Comparison of ENCODE assay signal across 29 cellular contexts in genomic region chr16:63171545-63171944, GRCh38.
"Had no signal": no experiment of that assay in that cellular context is flagged by ENCODE, and none has a peak within 500 bp of the region (broad histone marks: within the 10 kb centered on the region; RNA-seq: fewer than 3 reads in every experiment).

No MANE protein-coding gene starts in this region.

- H3K9me3 Mint-ChIP-seq: nephron, neural progenitor cell had no signal

- H3K79me2 ChIP-seq: parathyroid adenoma had no signal

- FAIRE-seq: urothelium cell line had no signal

- ATAC-seq: natural killer cell; psoas muscle; right cardiac atrium; sciatic nerve; stimulated activated effector memory CD8-positive, alpha-beta T cell treated with anti-CD3 and anti-CD28 coated beads, Interleukin-12 subunit alpha, Interleukin-12 subunit beta, amount 100 ng/mL, for 72 hours; stimulated activated naive B cell treated with anti-CD40 and anti-IgM and Interleukin-4, amounts not matched to agents 10 μg/mL and 1 μg/mL and 100 μg/mL, for 72 hours had no signal

- H3K4me3 ChIP-seq: neural progenitor cell, ovary, psoas muscle, skin epidermis, smooth muscle cell, spleen, stomach, thoracic aorta, thyroid gland, tibial nerve, upper lobe of left lung, vagina had no signal

- H2AFZ ChIP-seq: neural progenitor cell, parathyroid adenoma had no signal

- H3K4me2 ChIP-seq: neural progenitor cell, smooth muscle cell had no signal

- H3K27me3 Mint-ChIP-seq: progenitor cell of endocrine pancreas; stimulated activated naive B cell treated with anti-CD40 and anti-IgM and Interleukin-4, amounts not matched to agents 10 μg/mL and 1 μg/mL and 100 μg/mL, for 72 hours; stimulated activated naive CD8-positive, alpha-beta T cell treated with anti-CD3 and anti-CD28 coated beads, Interleukin-15, Interleukin-2, amounts not matched to agents 100 ng/mL and 50 ng/mL, for 24 hours had no signal

- H3K27ac Mint-ChIP-seq: natural killer cell; nephron; neural progenitor cell; progenitor cell of endocrine pancreas; stimulated activated effector memory CD8-positive, alpha-beta T cell treated with anti-CD3 and anti-CD28 coated beads, Interleukin-12 subunit alpha, Interleukin-12 subunit beta, amount 100 ng/mL, for 72 hours; stimulated activated naive B cell treated with anti-CD40 and anti-IgM and Interleukin-4, amounts not matched to agents 10 μg/mL and 1 μg/mL and 100 μg/mL, for 72 hours; stimulated activated naive CD8-positive, alpha-beta T cell treated with anti-CD3 and anti-CD28 coated beads, Interleukin-15, Interleukin-2, amounts not matched to agents 100 ng/mL and 50 ng/mL, for 24 hours had no signal

- H3K36me3 ChIP-seq: neural progenitor cell, ovary, spleen, stomach, thoracic aorta, thyroid gland, tibial nerve, upper lobe of left lung, vagina had no signal

- H3K4me1 Mint-ChIP-seq: natural killer cell; stimulated activated effector memory CD8-positive, alpha-beta T cell treated with anti-CD3 and anti-CD28 coated beads, Interleukin-12 subunit alpha, Interleukin-12 subunit beta, amount 100 ng/mL, for 72 hours; stimulated activated naive B cell treated with anti-CD40 and anti-IgM and Interleukin-4, amounts not matched to agents 10 μg/mL and 1 μg/mL and 100 μg/mL, for 72 hours had no signal

- H3K9me3 ChIP-seq: ovary, psoas muscle, stomach, thoracic aorta, thyroid gland, tibial nerve, upper lobe of left lung, vagina had no signal

- DNase-seq: natural killer cell; occipital lobe; ovary; posterior cingulate gyrus; psoas muscle; right cardiac atrium; spleen; stimulated activated CD4-positive, alpha-beta T cell treated with anti-CD3 and anti-CD28 coated beads, Interleukin-12 subunit alpha, Interleukin-12 subunit beta, amount 100 ng/mL, for 4 hours; stimulated activated CD4-positive, alpha-beta T cell treated with anti-CD3 and anti-CD28 coated beads, Interleukin-1b, Interleukin-23, amount 100 ng/mL, for 48 hours; stimulated activated CD4-positive, alpha-beta T cell treated with anti-CD3 and anti-CD28 coated beads, Interleukin-4, amount 100 ng/mL, for 1 hour; stimulated activated naive B cell treated with anti-CD40 and anti-IgM and Interleukin-4, amounts not matched to agents 10 μg/mL and 1 μg/mL and 100 μg/mL, for 72 hours; stimulated activated naive CD4-positive, alpha-beta T cell treated with Interleukin-2 at 50 U/mL for 16 hours; stomach; thyroid gland; trophoblast cell had no signal

- H3K27ac ChIP-seq: neural progenitor cell, ovary, parathyroid adenoma, psoas muscle, skin epidermis, spleen, stomach, thoracic aorta, thyroid gland, tibial nerve, upper lobe of left lung, vagina had no signal

- H3K4me3 Mint-ChIP-seq: natural killer cell; nephron; neural progenitor cell; stimulated activated effector memory CD8-positive, alpha-beta T cell treated with anti-CD3 and anti-CD28 coated beads, Interleukin-12 subunit alpha, Interleukin-12 subunit beta, amount 100 ng/mL, for 72 hours; stimulated activated naive B cell treated with anti-CD40 and anti-IgM and Interleukin-4, amounts not matched to agents 10 μg/mL and 1 μg/mL and 100 μg/mL, for 72 hours; stimulated activated naive CD8-positive, alpha-beta T cell treated with anti-CD3 and anti-CD28 coated beads, Interleukin-15, Interleukin-2, amounts not matched to agents 100 ng/mL and 50 ng/mL, for 24 hours had no signal

- H3K4me1 ChIP-seq: neural progenitor cell, parathyroid adenoma, psoas muscle, spleen, stomach, thyroid gland, tibial nerve, upper lobe of left lung, vagina had no signal

- H3K9ac ChIP-seq: neural progenitor cell, parathyroid adenoma had no signal

- H3K27me3 ChIP-seq: neural progenitor cell, ovary, spleen, stomach, thyroid gland, tibial nerve, upper lobe of left lung, vagina had no signal

- H3K36me3 Mint-ChIP-seq: natural killer cell; neural progenitor cell; stimulated activated effector memory CD8-positive, alpha-beta T cell treated with anti-CD3 and anti-CD28 coated beads, Interleukin-12 subunit alpha, Interleukin-12 subunit beta, amount 100 ng/mL, for 72 hours; stimulated activated naive B cell treated with anti-CD40 and anti-IgM and Interleukin-4, amounts not matched to agents 10 μg/mL and 1 μg/mL and 100 μg/mL, for 72 hours had no signal
